Comparison of ENCODE assay signal across 13 cellular contexts in genomic region chr6:129623008-129623732, GRCh38.
A peak's percentile ranks its signal among the peaks of the same experiment; 100 is the strongest.
DNase-seq lines count a peak whose midpoint lies in the region; ATAC-seq, FAIRE-seq and TF ChIP-seq lines count a peak whose summit lies in the region.
"Had no signal": no experiment of that assay in that cellular context is flagged by ENCODE, and none has a peak within 500 bp of the region (broad histone marks: within the 10 kb centered on the region; RNA-seq: fewer than 3 reads in every experiment).

No MANE protein-coding gene starts in this region.

- no peak for TF ChIP-seq CTCF in HFFc6 (IDR thresholded peaks at IDR 0.05)

- peaks cover 6% of the 10 kb centered on the region for H3K27me3 Mint-ChIP-seq in HFFc6 (ENCODE audit: insufficient read depth)
- H3K27me3 Mint-ChIP-seq in activated T-helper 17 cell treated with anti-CD3 and anti-CD28 coated beads, Interleukin-2, amount 50 U/mL, for 72 hours = no peaks in the 10 kb centered on the region
- H3K27me3 Mint-ChIP-seq: activated CD4-positive, alpha-beta memory T cell treated with anti-CD3 and anti-CD28 coated beads for 36 hours; activated naive CD8-positive, alpha-beta T cell treated with anti-CD3 and anti-CD28 coated beads for 36 hours had no signal

- ATAC-seq in GM18873 (IDR thresholded peaks at IDR 0.05; ENCODE audit: low FRiP score, unreplicated experiment) (peak; percentile 65), HG03439 (IDR thresholded peaks at IDR 0.05; ENCODE audit: unreplicated experiment) (peak; percentile 71), HG03280 (IDR thresholded peaks at IDR 0.05; ENCODE audit: unreplicated experiment) (no peak)
- ATAC-seq in activated T-helper 17 cell treated with anti-CD3 and anti-CD28 coated beads, Interleukin-2, amount 50 U/mL, for 72 hours (replicated peaks) = no peak

- peak overlapping the region; percentile 2; the same call in 1 of the 2 replicates for H3K27ac Mint-ChIP-seq in HFFc6
- no peak overlapping the region for H3K27ac Mint-ChIP-seq in activated T-helper 17 cell treated with anti-CD3 and anti-CD28 coated beads, Interleukin-2, amount 50 U/mL, for 72 hours
- H3K27ac Mint-ChIP-seq: activated CD4-positive, alpha-beta memory T cell treated with anti-CD3 and anti-CD28 coated beads for 36 hours; activated naive CD8-positive, alpha-beta T cell treated with anti-CD3 and anti-CD28 coated beads for 36 hours had no signal

- no peak overlapping the region for H3K4me3 Mint-ChIP-seq in HFFc6
- no peak overlapping the region for H3K4me3 Mint-ChIP-seq in activated T-helper 17 cell treated with anti-CD3 and anti-CD28 coated beads, Interleukin-2, amount 50 U/mL, for 72 hours
- H3K4me3 Mint-ChIP-seq: activated CD4-positive, alpha-beta memory T cell treated with anti-CD3 and anti-CD28 coated beads for 36 hours; activated naive CD8-positive, alpha-beta T cell treated with anti-CD3 and anti-CD28 coated beads for 36 hours had no signal

- peaks cover 36% of the 10 kb centered on the region for H3K36me3 Mint-ChIP-seq in HFFc6 (ENCODE audit: low read depth)
- no peaks in the 10 kb centered on the region for H3K36me3 Mint-ChIP-seq in activated T-helper 17 cell treated with anti-CD3 and anti-CD28 coated beads, Interleukin-2, amount 50 U/mL, for 72 hours (ENCODE audit: low read depth)
- H3K36me3 Mint-ChIP-seq: activated CD4-positive, alpha-beta memory T cell treated with anti-CD3 and anti-CD28 coated beads for 36 hours; activated naive CD8-positive, alpha-beta T cell treated with anti-CD3 and anti-CD28 coated beads for 36 hours had no signal

- FAIRE-seq in islet of Langerhans (lab: Jason Lieb, UNC) = peak; percentile 65
- FAIRE-seq: pancreas had no signal

- DNase-seq in HFFc6 (no peak), epidermal melanocyte (ENCODE audit: insufficient read length, low spot score) (no peak)
- DNase-seq: activated CD4-positive, alpha-beta memory T cell treated with anti-CD3 and anti-CD28 coated beads for 36 hours; activated naive CD8-positive, alpha-beta T cell treated with anti-CD3 and anti-CD28 coated beads for 36 hours; NCI-H510A; pancreas; SK-N-SH; stimulated activated CD4-positive, alpha-beta T cell treated with anti-CD3 and anti-CD28 coated beads, Interleukin-1b, Interleukin-23, amount 100 ng/mL, for 48 hours had no signal

- H3K9me3 Mint-ChIP-seq in HFFc6 = peaks cover 8% of the 10 kb centered on the region
- no peaks in the 10 kb centered on the region for H3K9me3 Mint-ChIP-seq in activated T-helper 17 cell treated with anti-CD3 and anti-CD28 coated beads, Interleukin-2, amount 50 U/mL, for 72 hours
- H3K9me3 Mint-ChIP-seq: activated CD4-positive, alpha-beta memory T cell treated with anti-CD3 and anti-CD28 coated beads for 36 hours had no signal

- H3K4me1 Mint-ChIP-seq in HFFc6 (ENCODE audit: low read depth) = peaks cover 27% of the 10 kb centered on the region
- H3K4me1 Mint-ChIP-seq in activated T-helper 17 cell treated with anti-CD3 and anti-CD28 coated beads, Interleukin-2, amount 50 U/mL, for 72 hours = peaks cover 6% of the 10 kb centered on the region
- H3K4me1 Mint-ChIP-seq: activated naive CD8-positive, alpha-beta T cell treated with anti-CD3 and anti-CD28 coated beads for 36 hours had no signal

Comparison
In these comparisons a context has a peak if more than half of its experiments do, and no peak if none do; other contexts are left out.
1. ATAC-seq: peak in GM18873 (single experiment) and HG03439 (single experiment); none in HG03280 (single experiment) and activated T-helper 17 cell treated with anti-CD3 and anti-CD28 coated beads, Interleukin-2, amount 50 U/mL, for 72 hours (single experiment).